Comparison of ENCODE assay signal across 25 cellular contexts in genomic region chr13:79767126-79767525, GRCh38.
DNase-seq lines count a peak whose midpoint lies in the region; TF ChIP-seq lines count a peak whose summit lies in the region.
"Had no signal": no experiment of that assay in that cellular context is flagged by ENCODE, and none has a peak within 500 bp of the region (broad histone marks: within the 10 kb centered on the region; RNA-seq: fewer than 3 reads in every experiment).

No MANE protein-coding gene starts in this region.

- no peaks in the 10 kb centered on the region for H3K36me3 ChIP-seq in PC-9 (ENCODE audit: low read depth)
- H3K36me3 ChIP-seq: heart right ventricle had no signal

- intact Hi-C loops in PC-9 (cut with micrococcal nuclease; ENCODE audit: unreplicated experiment) = loop anchor here (1.0 kb wide), 4 partner anchors 17 to 145 kb away; no protein-coding TSS in a partner anchor

- no peak overlapping the region for H3K27ac Mint-ChIP-seq in activated CD4-positive, alpha-beta memory T cell treated with anti-CD3 and anti-CD28 coated beads, Interleukin-2, amount 10 ng/mL, durations not matched to agents 7 days and 5 days
- H3K27ac Mint-ChIP-seq: activated T-helper 1 cell treated with anti-CD3 and anti-CD28 coated beads, Interleukin-12 subunit alpha, Interleukin-12 subunit beta, Interleukin-2, Interleukin-4 antibody, amounts not matched to agents 30 ng/mL and 10 ng/mL and 1 ng/mL, durations not matched to agents 14 hours and 24 hours and 36 hours; natural killer cell had no signal

- no peaks in the 10 kb centered on the region for H3K36me3 Mint-ChIP-seq in activated CD4-positive, alpha-beta memory T cell treated with anti-CD3 and anti-CD28 coated beads, Interleukin-2, amount 10 ng/mL, durations not matched to agents 7 days and 5 days (ENCODE audit: low read depth)
- H3K36me3 Mint-ChIP-seq: natural killer cell had no signal

- TF ChIP-seq CTCF in PC-9 (conservative IDR thresholded peaks at IDR 0.05) = no peak

- H3F3A ChIP-seq in PC-9 (ENCODE audit: insufficient read depth, low read depth) = peaks cover 4% of the 10 kb centered on the region; the same call in 1 of the 2 replicates

- no peaks in the 10 kb centered on the region for H4K20me1 ChIP-seq in PC-9 (ENCODE audit: insufficient read depth)

- no TSS peak for BruUV-seq in PC-9 (replicated peaks; lab: Mats Ljungman, UMichigan)

- POLR2A ChIA-PET in PC-9 (lab: Charles Lee; ENCODE audit: unreplicated experiment) = interaction anchor here (0.5 to 1.0 kb wide), 6 partner anchors 43 to 575 kb away, joined by 3 to 7 read pairs (median 4); partner anchors contain the start of gene SPRY2
- POLR2A ChIA-PET in activated CD4-positive, alpha-beta memory T cell treated with anti-CD3 and anti-CD28 coated beads, Interleukin-2, amount 10 ng/mL, durations not matched to agents 7 days and 5 days (lab: Charles Lee) = no interaction called here

- H3K4me1 Mint-ChIP-seq in activated CD4-positive, alpha-beta memory T cell treated with anti-CD3 and anti-CD28 coated beads, Interleukin-2, amount 10 ng/mL, durations not matched to agents 7 days and 5 days = no peaks in the 10 kb centered on the region
- H3K4me1 Mint-ChIP-seq: natural killer cell had no signal

- H3K4me3 Mint-ChIP-seq in activated CD4-positive, alpha-beta memory T cell treated with anti-CD3 and anti-CD28 coated beads, Interleukin-2, amount 10 ng/mL, durations not matched to agents 7 days and 5 days = no peak overlapping the region
- H3K4me3 Mint-ChIP-seq: activated T-helper 1 cell treated with anti-CD3 and anti-CD28 coated beads, Interleukin-12 subunit alpha, Interleukin-12 subunit beta, Interleukin-2, Interleukin-4 antibody, amounts not matched to agents 30 ng/mL and 10 ng/mL and 1 ng/mL, durations not matched to agents 14 hours and 24 hours and 36 hours; natural killer cell had no signal

- no peak overlapping the region for H2AFZ ChIP-seq in PC-9

- CTCF ChIA-PET in PC-9 (lab: Charles Lee) = interaction anchor here (0.7 kb wide), 1 partner anchor 31 kb away, joined by 3 read pairs; no protein-coding TSS in a partner anchor
- CTCF ChIA-PET in activated CD4-positive, alpha-beta memory T cell treated with anti-CD3 and anti-CD28 coated beads, Interleukin-2, amount 10 ng/mL, durations not matched to agents 7 days and 5 days (lab: Charles Lee) = no interaction called here

- 0 out of 2 replicates have a peak, but pooled peaks cover 5% of the 10 kb centered on the region for H3K9me2 ChIP-seq in PC-9 (ENCODE audit: insufficient read depth)

- DNase-seq in EL (peak; percentile 25), PC-9 (peak; percentile 24 to 98), iris pigment epithelial cell (ENCODE audit: low read depth) (peak; percentile 18), renal cortical epithelial cell (ENCODE audit: low read depth) (peak; percentile 92), NCI-H524 treated with DMSO at 0.1 percent for 48 hours (lab: John Stamatoyannopoulos, UW) (no peak)
- DNase-seq in activated CD4-positive, alpha-beta memory T cell treated with anti-CD3 and anti-CD28 coated beads, Interleukin-2, amount 10 ng/mL, durations not matched to agents 7 days and 5 days = no peak
- no peak for DNase-seq in stimulated activated CD4-positive, alpha-beta T cell treated with anti-CD3 and anti-CD28 coated beads, Interleukin-4, amount 100 ng/mL, for 24 hours
- DNase-seq: activated CD4-positive, alpha-beta T cell treated with anti-CD3 and anti-CD28 coated beads for 48 hours; activated naive CD4-positive, alpha-beta T cell treated with anti-CD3 and anti-CD28 coated beads, Interleukin-2, amount 50 U/mL, for 16 hours; amygdala; C1 segment of cervical spinal cord; erythroblast; heart right ventricle; KG1; midbrain; natural killer cell; NCI-H1417 treated with DMSO at 0.1 percent for 48 hours; NCI-H2107; right cardiac atrium; SJCRH30; stimulated activated CD4-positive, alpha-beta T cell treated with anti-CD3 and anti-CD28 coated beads, Interleukin-12 subunit alpha, Interleukin-12 subunit beta, amount 100 ng/mL, for 4 hours; stimulated activated CD4-positive, alpha-beta T cell treated with anti-CD3 and anti-CD28 coated beads, Interleukin-4, amount 100 ng/mL, for 4 hours; stimulated activated naive CD4-positive, alpha-beta T cell; T-helper 2 cell had no signal

- no peaks in the 10 kb centered on the region for H3K9me3 Mint-ChIP-seq in activated CD4-positive, alpha-beta memory T cell treated with anti-CD3 and anti-CD28 coated beads, Interleukin-2, amount 10 ng/mL, durations not matched to agents 7 days and 5 days

- H3K79me2 ChIP-seq in PC-9 (ENCODE audit: low read depth) = no peaks in the 10 kb centered on the region

- H3K9me3 ChIP-seq in PC-9 (ENCODE audit: insufficient read depth, low read depth) = peaks cover 8% of the 10 kb centered on the region; the same call in 1 of the 2 replicates

- H3K27me3 Mint-ChIP-seq in activated CD4-positive, alpha-beta memory T cell treated with anti-CD3 and anti-CD28 coated beads, Interleukin-2, amount 10 ng/mL, durations not matched to agents 7 days and 5 days = no peaks in the 10 kb centered on the region

- no peaks in the 10 kb centered on the region for H3K27me3 ChIP-seq in PC-9 (ENCODE audit: insufficient read depth, low read depth)
- H3K27me3 ChIP-seq: heart right ventricle, SJCRH30 had no signal

- peaks cover 18% of the 10 kb centered on the region for H3K4me1 ChIP-seq in PC-9 (replicated peaks; ENCODE audit: insufficient read depth)
- H3K4me1 ChIP-seq: heart right ventricle had no signal

- peak overlapping the region; percentile 39; the same call in 1 of the 2 replicates for H3K4me2 ChIP-seq in PC-9

- no peak overlapping the region for H3K4me3 ChIP-seq in PC-9
- H3K4me3 ChIP-seq: heart right ventricle, SJCRH30 had no signal

- H3K27ac ChIP-seq in PC-9 = no peak overlapping the region
- H3K27ac ChIP-seq: heart right ventricle, SJCRH30 had no signal

Comparison
In these comparisons a context has a peak if more than half of its experiments do, and no peak if none do; other contexts are left out.
1. DNase-seq: peak in EL (single experiment), PC-9 (2 of 2), iris pigment epithelial cell (single experiment) and renal cortical epithelial cell (single experiment); none in NCI-H524 treated with DMSO at 0.1 percent for 48 hours (single experiment), activated CD4-positive, alpha-beta memory T cell treated with anti-CD3 and anti-CD28 coated beads, Interleukin-2, amount 10 ng/mL, durations not matched to agents 7 days and 5 days (single experiment) and stimulated activated CD4-positive, alpha-beta T cell treated with anti-CD3 and anti-CD28 coated beads, Interleukin-4, amount 100 ng/mL, for 24 hours (single experiment).